Comparison of ENCODE assay signal across 29 cellular contexts in the genomic region with DNA sequence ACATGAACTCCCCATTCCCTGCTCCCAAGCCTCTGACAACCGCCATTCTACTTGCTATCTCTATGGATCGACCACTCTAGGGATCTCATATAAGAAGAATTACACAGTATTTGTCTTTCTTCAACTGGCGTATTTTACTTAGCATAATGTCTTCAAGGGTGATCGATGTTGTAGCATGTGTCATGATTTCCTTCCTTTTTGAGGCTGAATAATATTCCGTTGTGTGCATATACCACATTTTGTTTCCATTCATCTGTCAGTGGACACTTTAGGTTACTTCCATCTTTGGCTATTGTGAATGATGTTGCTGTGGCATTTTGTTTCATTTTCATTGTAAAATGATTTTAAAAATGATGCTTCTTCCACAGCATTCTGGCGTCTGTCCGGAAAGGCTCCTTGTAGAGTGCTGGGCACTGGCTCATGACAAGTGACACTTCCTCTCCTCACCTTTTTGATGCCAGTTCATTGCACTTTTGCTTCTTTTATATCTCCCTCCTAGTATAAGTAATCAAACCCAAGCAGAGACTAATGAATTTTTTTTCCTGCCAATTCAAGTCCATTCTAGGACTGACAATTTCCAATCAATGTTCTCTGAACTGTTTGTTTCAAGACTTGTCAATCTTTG.
"Had no signal": no experiment of that assay in that cellular context is flagged by ENCODE, and none has a peak within 500 bp of the region (broad histone marks: within the 10 kb centered on the region; RNA-seq: fewer than 3 reads in every experiment).

No MANE protein-coding gene starts in this region.

- H3K4me3 ChIP-seq: ascending aorta, cardiac muscle cell, SJCRH30, SK-N-MC had no signal

- H3K36me3 ChIP-seq: ascending aorta, cardiac muscle cell, SJCRH30, WERI-Rb-1 had no signal

- H3K4me1 Mint-ChIP-seq: activated CD4-positive, alpha-beta T cell treated with anti-CD3 and anti-CD28 coated beads, Interleukin-2, amount 10 ng/mL, durations not matched to agents 24 days and 14 days; activated naive CD4-positive, alpha-beta T cell treated with anti-CD3 and anti-CD28 coated beads, Interleukin-2, amount 50 U/mL, for 24 hours; activated naive CD8-positive, alpha-beta T cell treated with anti-CD3 and anti-CD28 coated beads, Interleukin-2, amount 10 ng/mL, durations not matched to agents 7 days and 5 days had no signal

- H3K9me3 ChIP-seq: ascending aorta, SJCRH30 had no signal

- H3K36me3 Mint-ChIP-seq: activated naive CD4-positive, alpha-beta T cell treated with anti-CD3 and anti-CD28 coated beads, Interleukin-2, amount 50 U/mL, for 24 hours; activated naive CD8-positive, alpha-beta T cell treated with anti-CD3 and anti-CD28 coated beads, Interleukin-2, amount 10 ng/mL, durations not matched to agents 7 days and 5 days had no signal

- H3K27ac ChIP-seq: ascending aorta, cardiac muscle cell, SJCRH30, SK-N-MC, WERI-Rb-1 had no signal

- H3K27ac Mint-ChIP-seq: activated CD4-positive, alpha-beta T cell treated with anti-CD3 and anti-CD28 coated beads, Interleukin-2, amount 10 ng/mL, durations not matched to agents 24 days and 14 days; activated CD8-positive, alpha-beta T cell treated with anti-CD3 and anti-CD28 coated beads, Interleukin-2, amount 10 ng/mL, durations not matched to agents 7 days and 5 days; activated naive CD4-positive, alpha-beta T cell treated with anti-CD3 and anti-CD28 coated beads, Interleukin-2, amount 50 U/mL, for 24 hours; activated naive CD8-positive, alpha-beta T cell treated with anti-CD3 and anti-CD28 coated beads, Interleukin-2, amount 10 ng/mL, durations not matched to agents 7 days and 5 days; activated T-cell treated with anti-CD3 and anti-CD28 coated beads, Interleukin-2, amount 50 U/mL, for 24 hours; activated T-helper 2 cell treated with anti-CD3 and anti-CD28 coated beads, Interferon-gamma antibody, Interleukin-2, Interleukin-4, amounts not matched to agents 10 μg/mL and 5 μg/mL and 100 μg/mL, durations not matched to agents 14 hours and 24 hours and 36 hours; T-helper 1 cell treated with Interleukin-12 subunit alpha and Interleukin-12 subunit beta and Interleukin-4 antibody, amounts not matched to agents 30 μg/mL and 1 μg/mL, for 36 hours had no signal

- H3K4me3 Mint-ChIP-seq: activated CD4-positive, alpha-beta T cell treated with anti-CD3 and anti-CD28 coated beads, Interleukin-2, amount 10 ng/mL, durations not matched to agents 24 days and 14 days; activated CD8-positive, alpha-beta T cell treated with anti-CD3 and anti-CD28 coated beads, Interleukin-2, amount 10 ng/mL, durations not matched to agents 7 days and 5 days; activated naive CD4-positive, alpha-beta T cell treated with anti-CD3 and anti-CD28 coated beads, Interleukin-2, amount 50 U/mL, for 24 hours; activated naive CD8-positive, alpha-beta T cell treated with anti-CD3 and anti-CD28 coated beads, Interleukin-2, amount 10 ng/mL, durations not matched to agents 7 days and 5 days; activated T-cell treated with anti-CD3 and anti-CD28 coated beads, Interleukin-2, amount 50 U/mL, for 24 hours; T-helper 1 cell treated with Interleukin-12 subunit alpha and Interleukin-12 subunit beta and Interleukin-4 antibody, amounts not matched to agents 30 μg/mL and 1 μg/mL, for 36 hours had no signal

- H3K4me1 ChIP-seq: ascending aorta, SJCRH30 had no signal

- DNase-seq: activated CD4-positive, alpha-beta T cell treated with anti-CD3 and anti-CD28 coated beads, Interleukin-2, amount 10 ng/mL, durations not matched to agents 24 days and 14 days; activated CD4-positive, alpha-beta T cell treated with anti-CD3 and anti-CD28 coated beads, Interleukin-2, amount 50 U/mL, for 48 hours; activated CD8-positive, alpha-beta T cell treated with anti-CD3 and anti-CD28 coated beads, Interleukin-2, amount 10 ng/mL, durations not matched to agents 7 days and 5 days; activated gamma-delta T cell; activated naive CD4-positive, alpha-beta T cell treated with Interleukin-2 at 50 U/mL for 16 hours; activated naive CD8-positive, alpha-beta T cell treated with anti-CD3 and anti-CD28 coated beads, Interleukin-2, amount 10 ng/mL, durations not matched to agents 7 days and 5 days; activated T-cell treated with anti-CD3 and anti-CD28 coated beads, Interleukin-2, amount 50 U/mL, for 24 hours; amygdala; KG1; NCI-H1092 treated with DMSO at 0.1 percent for 48 hours; NCI-H1417; NCI-H187; NCI-H2029 treated with DMSO at 0.1 percent for 48 hours; NCI-H2107; NCI-H2171; NCI-H446; NCI-H510A treated with DMSO at 0.1 percent for 48 hours; NCI-H526 treated with DMSO at 0.1 percent for 48 hours; SHP77; SJCRH30; T1000; WERI-Rb-1 had no signal

- H3K27me3 ChIP-seq: ascending aorta, cardiac muscle cell had no signal

- H3K9me3 Mint-ChIP-seq: activated CD4-positive, alpha-beta T cell treated with anti-CD3 and anti-CD28 coated beads, Interleukin-2, amount 10 ng/mL, durations not matched to agents 24 days and 14 days; activated naive CD4-positive, alpha-beta T cell treated with anti-CD3 and anti-CD28 coated beads, Interleukin-2, amount 50 U/mL, for 24 hours; activated naive CD8-positive, alpha-beta T cell treated with anti-CD3 and anti-CD28 coated beads, Interleukin-2, amount 10 ng/mL, durations not matched to agents 7 days and 5 days; activated T-cell treated with anti-CD3 and anti-CD28 coated beads, Interleukin-2, amount 50 U/mL, for 24 hours; activated T-helper 2 cell treated with anti-CD3 and anti-CD28 coated beads, Interferon-gamma antibody, Interleukin-2, Interleukin-4, amounts not matched to agents 10 μg/mL and 5 μg/mL and 100 μg/mL, durations not matched to agents 14 hours and 24 hours and 36 hours; T-helper 1 cell treated with Interleukin-12 subunit alpha and Interleukin-12 subunit beta and Interleukin-4 antibody, amounts not matched to agents 30 μg/mL and 1 μg/mL, for 36 hours had no signal

- ATAC-seq: activated CD8-positive, alpha-beta T cell treated with anti-CD3 and anti-CD28 coated beads, Interleukin-2, amount 10 ng/mL, durations not matched to agents 7 days and 5 days; Panc1 had no signal
